16 cellular contexts compared by ENCODE assay signal in the genomic region with DNA sequence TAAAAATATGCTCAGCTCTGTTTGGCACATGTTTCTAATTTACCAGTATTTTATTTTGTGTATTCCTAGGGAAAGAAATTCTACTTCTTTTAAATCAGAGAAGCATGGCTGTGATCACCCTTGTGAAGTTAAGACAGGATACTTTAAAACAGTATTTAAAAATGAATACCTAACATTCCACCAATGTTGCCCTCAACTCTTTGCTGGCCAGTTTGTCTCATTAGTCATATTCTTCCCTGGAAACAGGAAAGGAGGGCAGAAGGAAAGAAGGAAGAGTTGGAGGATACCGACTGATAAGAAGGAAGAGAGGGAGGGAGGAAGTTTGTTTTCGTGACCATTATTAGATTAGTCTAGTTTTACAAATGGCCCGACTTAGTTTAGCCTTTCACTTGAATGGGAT.
DNase-seq lines count a peak whose midpoint lies in the region; ATAC-seq, FAIRE-seq and TF ChIP-seq lines count a peak whose summit lies in the region.
"Had no signal": no experiment of that assay in that cellular context is flagged by ENCODE, and none has a peak within 500 bp of the region (broad histone marks: within the 10 kb centered on the region; RNA-seq: fewer than 3 reads in every experiment).

No MANE protein-coding gene starts in this region.

- DNase-seq in H54 (ENCODE audit: insufficient read length, low spot score) = no peak
- peak; percentile 58 for DNase-seq in adipocyte (ENCODE audit: low read depth)
- peak; percentile 62 for DNase-seq in fibroblast of pulmonary artery (ENCODE audit: low read depth)
- peak; percentile 24 for DNase-seq in retinal pigment epithelial cell (ENCODE audit: low read depth)
- no peak for DNase-seq in NOMO-1 treated with dmso at 0.1 percent for 144 hours (lab: John Stamatoyannopoulos, UW; ENCODE audit: unreplicated experiment)
- no peak for DNase-seq in NCI-H345 (lab: John Stamatoyannopoulos, UW)
- DNase-seq: activated T-cell treated with anti-CD3 and anti-CD28 coated beads for 4 hours; adrenal gland; glutamatergic neuron; Kasumi-1; NCI-H2107; NK-92 treated with Interleukin-12 subunit alpha and Interleukin-12 subunit beta, amount 100 ng/mL, for 24 hours; spleen had no signal

- H3K27me3 ChIP-seq in adipocyte (replicated peaks; ENCODE audit: control insufficient read depth, insufficient read depth, low read length) = no peaks in the 10 kb centered on the region
- H3K27me3 ChIP-seq: adrenal gland, spleen had no signal

- no peaks in the 10 kb centered on the region for H3K36me3 ChIP-seq in adipocyte (ENCODE audit: control insufficient read depth, insufficient read depth, low read length, severe bottlenecking)
- H3K36me3 ChIP-seq: adrenal gland, spleen had no signal

- TF ChIP-seq CTCF in fibroblast of pulmonary artery (IDR thresholded peaks at IDR 0.05; ENCODE audit: low read length, missing control alignments) = no peak
- no peak for TF ChIP-seq CTCF in retinal pigment epithelial cell (conservative IDR thresholded peaks at IDR 0.05; ENCODE audit: low read depth, low read length)

- peaks cover 8% of the 10 kb centered on the region for H3K4me1 ChIP-seq in adipocyte (ENCODE audit: control insufficient read depth, insufficient read depth, low read length)
- H3K4me1 ChIP-seq: adrenal gland, spleen had no signal

- TF ChIP-seq POLR2A in H54 (IDR thresholded peaks at IDR 0.05; ENCODE audit: low read depth, low read length) = no peak

- ATAC-seq in HG03139 (IDR thresholded peaks at IDR 0.05; ENCODE audit: unreplicated experiment) = no peak
- ATAC-seq in GM18873 (IDR thresholded peaks at IDR 0.05; ENCODE audit: low FRiP score, unreplicated experiment) = no peak
- ATAC-seq: left lobe of liver had no signal

- H3K9me3 ChIP-seq in adipocyte (ENCODE audit: control insufficient read depth, low read length) = no peaks in the 10 kb centered on the region
- H3K9me3 ChIP-seq: adrenal gland, spleen had no signal

- peak; percentile 80 for FAIRE-seq in H54 (lab: Jason Lieb, UNC)

- H3K4me3 ChIP-seq in adipocyte (ENCODE audit: low read length) = no peak overlapping the region
- no peak overlapping the region for H3K4me3 ChIP-seq in fibroblast of pulmonary artery (replicated peaks; ENCODE audit: low read depth, low read length)
- H3K4me3 ChIP-seq in retinal pigment epithelial cell (ENCODE audit: low read length) = no peak overlapping the region
- H3K4me3 ChIP-seq: adrenal gland, spleen had no signal

- H3K9ac ChIP-seq in adipocyte (ENCODE audit: low read length) = no peak overlapping the region

Comparison
In these comparisons a context has a peak if more than half of its experiments do, and no peak if none do; other contexts are left out.
1. DNase-seq: peak in adipocyte (single experiment), fibroblast of pulmonary artery (single experiment) and retinal pigment epithelial cell (single experiment); none in H54 (single experiment), NOMO-1 treated with dmso at 0.1 percent for 144 hours (single experiment) and NCI-H345 (single experiment).